Comparison of ENCODE assay signal across 9 cellular contexts in genomic region chr2:71991397-71991796, GRCh38.
"Had no signal": no experiment of that assay in that cellular context is flagged by ENCODE, and none has a peak within 500 bp of the region (broad histone marks: within the 10 kb centered on the region; RNA-seq: fewer than 3 reads in every experiment).

No MANE protein-coding gene starts in this region.

- H3K4me3 Mint-ChIP-seq: HFFc6 had no signal

- H3K4me3 ChIP-seq: GM23248, HAP-1, K562 had no signal

- H3K27ac Mint-ChIP-seq: HFFc6 had no signal

- H3K4me1 ChIP-seq: HAP-1 had no signal

- H3K9me3 ChIP-seq: HAP-1 had no signal

- H3K36me3 ChIP-seq: HAP-1 had no signal

- DNase-seq: GOT3, H7, HFFc6, IMR-90 had no signal

- ATAC-seq: HCT116, HepG2, K562 had no signal

- H3K27ac ChIP-seq: GM23248 had no signal

- H3K9me3 Mint-ChIP-seq: HFFc6 had no signal

- H3K9ac ChIP-seq: GM23248 had no signal

- FAIRE-seq: HepG2, K562 had no signal
